Comparison of ENCODE assay signal across 8 cellular contexts in genomic region chr19:3125900-3126524, GRCh38. TPM values are rescaled to one million over a fixed set of nuclear protein-coding genes. Genes with fewer than 3 reads are reported as not detected.
DNase-seq lines count a peak whose midpoint lies in the region; ATAC-seq and TF ChIP-seq lines count a peak whose summit lies in the region.

No MANE protein-coding gene starts in this region.

- H4K5ac ChIP-seq in H9 (ENCODE audit: insufficient read length, low read depth, low read length) = no peak overlapping the region

- H3K27me3 ChIP-seq in H9 (ENCODE audit: insufficient read depth, low read length) (no peaks in the 10 kb centered on the region), SJSA1 (replicated peaks) (no peaks in the 10 kb centered on the region)

- H3K4me1 ChIP-seq in H9 (ENCODE audit: insufficient read depth, low read length) (no peaks in the 10 kb centered on the region), SJSA1 (replicated peaks) (no peaks in the 10 kb centered on the region)

- H3T11ph ChIP-seq in H9 (ENCODE audit: low read length) = no peak overlapping the region

- no peaks in the 10 kb centered on the region for H3K79me1 ChIP-seq in H9 (ENCODE audit: insufficient read depth, low read depth, low read length, poor library complexity, severe bottlenecking)

- H3K9me3 Mint-ChIP-seq in H9 = no peaks in the 10 kb centered on the region

- no peak overlapping the region for H3K27ac Mint-ChIP-seq in H9

- H2BK5ac ChIP-seq in H9 (ENCODE audit: insufficient read length, low read length) = no peak overlapping the region

- H3K4me3 ChIP-seq in SJSA1 = no peak overlapping the region

- H2BK20ac ChIP-seq in H9 (ENCODE audit: low read depth, low read length, poor library complexity, severe bottlenecking) = no peak overlapping the region

- ATAC-seq in left ventricle myocardium superior = peak; percentile 67
- ATAC-seq in HG02623 (IDR thresholded peaks at IDR 0.05; ENCODE audit: unreplicated experiment) = no peak
- ATAC-seq in HG03108 (IDR thresholded peaks at IDR 0.05; ENCODE audit: unreplicated experiment) = no peak

- no peak overlapping the region for H3K56ac ChIP-seq in H9 (ENCODE audit: insufficient read length, low read depth, low read length)

- H2AK5ac ChIP-seq in H9 (ENCODE audit: insufficient read length, low read length) = no peak overlapping the region

- peaks cover 2% of the 10 kb centered on the region for H4K20me1 ChIP-seq in H9 (ENCODE audit: control insufficient read depth, insufficient read depth, insufficient read length)

- H3K9ac ChIP-seq in H9 (ENCODE audit: extremely low read depth, insufficient read length, low read length) = no peak overlapping the region

- H3K79me2 ChIP-seq in H9 (ENCODE audit: insufficient read depth, low read length) = no peaks in the 10 kb centered on the region

- no peaks in the 10 kb centered on the region; a peak in 2 of 7 replicates for H3K36me3 Mint-ChIP-seq in H9 (ENCODE audit: insufficient read depth in 1 of 3, low read depth in 3 of 3)

- no peaks in the 10 kb centered on the region for H3K27me3 Mint-ChIP-seq in H9 (ENCODE audit: low read depth)

- intact Hi-C loops in left ventricle myocardium superior (cut with micrococcal nuclease) = no loop called here

- H4K91ac ChIP-seq in H9 (ENCODE audit: insufficient read length, low read depth, low read length) = no peak overlapping the region

- no peak overlapping the region for H2BK12ac ChIP-seq in H9 (ENCODE audit: insufficient read length, low read depth, low read length)

- peak; percentile 84 for TF ChIP-seq CTCF in H9 (conservative IDR thresholded peaks at IDR 0.05)

- no peak overlapping the region for H3K18ac ChIP-seq in H9 (ENCODE audit: insufficient read length, low read depth, low read length)

- no peak overlapping the region for H2BK120ac ChIP-seq in H9 (ENCODE audit: low read depth, low read length, poor library complexity, severe bottlenecking)

- no peaks in the 10 kb centered on the region for H3K23me2 ChIP-seq in H9 (ENCODE audit: insufficient read length, low read depth, low read length, poor library complexity, severe bottlenecking)

- no peak overlapping the region for H2AFZ ChIP-seq in H9 (ENCODE audit: low read length)

- no peaks in the 10 kb centered on the region for H3K9me3 ChIP-seq in H9 (ENCODE audit: control insufficient read depth, low read depth, low read length)
- no peaks in the 10 kb centered on the region for H3K9me3 ChIP-seq in SJSA1 (replicated peaks)

- peaks cover 0 to 2% of the 10 kb centered on the region in 2 experiments; a peak in 1 of 4 replicates for H3K4me1 Mint-ChIP-seq in H9

- no CpG with 5 or more reads among the region's 14 CpGs for WGBS in H9 (ENCODE audit: extremely low coverage, insufficient read length, low lambda C conversion rate)

- DNase-seq in AG08396 (ENCODE audit: low spot score) (peak; percentile 74), H9 (peak; percentile 95), SJSA1 (ENCODE audit: low read depth in 1 of 2, low spot score in 2 of 2) (peak; percentile 31 to 83), left ventricle myocardium superior (peak; percentile 74)
- peak; percentile 63 for DNase-seq in activated gamma-delta T cell treated with anti-CD3 and anti-CD28 coated beads, Interleukin-2, amount 50 U/mL, for 16 hours (ENCODE audit: low read depth)
- DNase-seq in stimulated activated CD4-positive, alpha-beta T cell treated with anti-CD3 and anti-CD28 coated beads, Interleukin-15, amount 100 ng/mL, for 24 hours = peak; percentile 86

- no peak overlapping the region for H4K8ac ChIP-seq in H9 (replicated peaks; ENCODE audit: insufficient read length, low read depth, low read length)

- H3K23ac ChIP-seq in H9 (ENCODE audit: insufficient read length, low read depth, low read length) = no peak overlapping the region

- no peak overlapping the region for H3K4me3 Mint-ChIP-seq in H9

- no peak overlapping the region for H3K4ac ChIP-seq in H9 (ENCODE audit: low read depth, low read length)

- peaks cover 16% of the 10 kb centered on the region for H3K36me3 ChIP-seq in SJSA1

- H3K27ac ChIP-seq in H9 (ENCODE audit: insufficient read length, low read depth, low read length) = no peak overlapping the region
- H3K27ac ChIP-seq in SJSA1 = no peak overlapping the region

- no peak overlapping the region for H3K4me2 ChIP-seq in H9 (ENCODE audit: insufficient read depth, insufficient read length, low read length)

- no peak overlapping the region for H2BK15ac ChIP-seq in H9 (ENCODE audit: low read depth, low read length)

- no peak overlapping the region for H3K14ac ChIP-seq in H9 (ENCODE audit: insufficient read depth, low read length)

RNA-seq across cellular contexts. Expression of gene GNA15, which starts 9.8 kb away (rescaled TPM):
- 0.20 TPM in 1 of 2 replicates, not detected in the other for total RNA-seq in H9 (2021)
- total RNA-seq in SJSA1 (2014; rRNA removed; shearing (Covaris generic)) = 0.05 TPM in 1 of 2 replicates, not detected in the other
- 2.1 TPM for total RNA-seq in left ventricle myocardium superior

RNA-seq across cellular contexts. Expression of gene GNA11, which starts 31.9 kb away (rescaled TPM):
- total RNA-seq in H9 (2021) = 23.1 and 24.0 TPM in 2 replicates
- 100 and 135 TPM in 2 replicates for total RNA-seq in SJSA1 (2014; rRNA removed; shearing (Covaris generic))
- 74.6 TPM for total RNA-seq in left ventricle myocardium superior

RNA-seq across cellular contexts. Expression of gene S1PR4, which starts 52.6 kb away (rescaled TPM):
- total RNA-seq in H9 (2021) = not detected in 2 replicates
- not detected in 2 replicates for total RNA-seq in SJSA1 (2014; rRNA removed; shearing (Covaris generic))
- total RNA-seq in left ventricle myocardium superior = 1.0 TPM

RNA-seq across cellular contexts. Expression of gene NCLN, which starts 59.7 kb away (rescaled TPM):
- 94.8 and 100 TPM in 2 replicates for total RNA-seq in H9 (2021)
- 143 and 148 TPM in 2 replicates for total RNA-seq in SJSA1 (2014; rRNA removed; shearing (Covaris generic))
- 27.8 TPM for total RNA-seq in left ventricle myocardium superior
